ENCODE assay signal across 8 cellular contexts in genomic region chr4:162274354-162274753, GRCh38.
A peak's percentile ranks its signal among the peaks of the same experiment; 100 is the strongest.
DNase-seq lines count a peak whose midpoint lies in the region; ATAC-seq and TF ChIP-seq lines count a peak whose summit lies in the region.

No MANE protein-coding gene starts in this region.

- no peak for TF ChIP-seq CTCF in chondrocyte (IDR thresholded peaks at IDR 0.05)

- H3K4me3 Mint-ChIP-seq in chondrocyte (ENCODE audit: unreplicated experiment): no peak overlapping the region
- H3K4me3 Mint-ChIP-seq in natural killer cell treated with Interleukin-12 subunit alpha and Interleukin-12 subunit beta and Interleukin-15 and Interleukin-18, amount 100 ng/mL, for 72 hours: no peak overlapping the region

- H3K9me3 Mint-ChIP-seq in chondrocyte (ENCODE audit: low read depth): no peaks in the 10 kb centered on the region
- H3K9me3 Mint-ChIP-seq in natural killer cell treated with Interleukin-12 subunit alpha and Interleukin-12 subunit beta and Interleukin-15 and Interleukin-18, amount 100 ng/mL, for 72 hours: peaks cover 8% of the 10 kb centered on the region

- H3K4me1 Mint-ChIP-seq in chondrocyte (ENCODE audit: low read depth): no peaks in the 10 kb centered on the region
- H3K4me1 Mint-ChIP-seq in natural killer cell treated with Interleukin-12 subunit alpha and Interleukin-12 subunit beta and Interleukin-15 and Interleukin-18, amount 100 ng/mL, for 72 hours (ENCODE audit: low read depth in 2 of 2): no peaks in the 10 kb centered on the region

- ATAC-seq in GM19463 (IDR thresholded peaks at IDR 0.05; ENCODE audit: unreplicated experiment) (peak; percentile 87), HG03108 (IDR thresholded peaks at IDR 0.05; ENCODE audit: unreplicated experiment) (peak; percentile 82)
- ATAC-seq in natural killer cell treated with Interleukin-12 subunit alpha and Interleukin-12 subunit beta and Interleukin-15 and Interleukin-18, amount 100 ng/mL, for 72 hours: no peak
- ATAC-seq in stimulated activated naive CD8-positive, alpha-beta T cell treated with anti-CD3 and anti-CD28 coated beads, Interleukin-15, Interleukin-2, amounts not matched to agents 100 U/mL and 50 U/mL, for 24 hours: no peak

- no peak overlapping the region for H3K27ac Mint-ChIP-seq in chondrocyte (ENCODE audit: unreplicated experiment)
- H3K27ac Mint-ChIP-seq in natural killer cell treated with Interleukin-12 subunit alpha and Interleukin-12 subunit beta and Interleukin-15 and Interleukin-18, amount 100 ng/mL, for 72 hours: no peak overlapping the region

- DNase-seq in Caki2 (ENCODE audit: low read depth): peak; percentile 25
- DNase-seq in SIG-M5 treated with dmso at 0.1 percent for 504 hours (lab: John Stamatoyannopoulos, UW; ENCODE audit: unreplicated experiment): peak; percentile 73
- DNase-seq in chondrocyte (ENCODE audit: low spot score): no peak
- DNase-seq in natural killer cell treated with Interleukin-12 subunit alpha and Interleukin-12 subunit beta and Interleukin-15 and Interleukin-18, amount 100 ng/mL, for 72 hours (ENCODE audit: low spot score): no peak
- DNase-seq in stimulated activated CD4-positive, alpha-beta T cell treated with anti-CD3 and anti-CD28 coated beads, Interleukin-12 subunit alpha, Interleukin-12 subunit beta, amount 100 ng/mL, for 4 hours: no peak
- DNase-seq in stimulated activated naive CD8-positive, alpha-beta T cell treated with anti-CD3 and anti-CD28 coated beads, Interleukin-15, Interleukin-2, amounts not matched to agents 100 U/mL and 50 U/mL, for 24 hours: no peak

- no peaks in the 10 kb centered on the region for H3K36me3 Mint-ChIP-seq in chondrocyte (ENCODE audit: low read depth)
- H3K36me3 Mint-ChIP-seq in natural killer cell treated with Interleukin-12 subunit alpha and Interleukin-12 subunit beta and Interleukin-15 and Interleukin-18, amount 100 ng/mL, for 72 hours: no peaks in the 10 kb centered on the region

- no peaks in the 10 kb centered on the region for H3K27me3 Mint-ChIP-seq in chondrocyte (ENCODE audit: low read depth)
- H3K27me3 Mint-ChIP-seq in natural killer cell treated with Interleukin-12 subunit alpha and Interleukin-12 subunit beta and Interleukin-15 and Interleukin-18, amount 100 ng/mL, for 72 hours: no peaks in the 10 kb centered on the region

- in situ Hi-C loops in Caki2 (cut with HindIII; ENCODE audit: low pct_unique_long_range_greater_than_20kb, low sequenced_read_pairs): no loop called here

Comparison
In these comparisons a context has a peak if more than half of its experiments do, and no peak if none do; other contexts are left out.
1. DNase-seq: peak in Caki2 (single experiment) and SIG-M5 treated with dmso at 0.1 percent for 504 hours (single experiment); none in chondrocyte (single experiment), natural killer cell treated with Interleukin-12 subunit alpha and Interleukin-12 subunit beta and Interleukin-15 and Interleukin-18, amount 100 ng/mL, for 72 hours (single experiment), stimulated activated CD4-positive, alpha-beta T cell treated with anti-CD3 and anti-CD28 coated beads, Interleukin-12 subunit alpha, Interleukin-12 subunit beta, amount 100 ng/mL, for 4 hours (single experiment) and stimulated activated naive CD8-positive, alpha-beta T cell treated with anti-CD3 and anti-CD28 coated beads, Interleukin-15, Interleukin-2, amounts not matched to agents 100 U/mL and 50 U/mL, for 24 hours (single experiment).
2. ATAC-seq: peak in GM19463 (single experiment) and HG03108 (single experiment); none in natural killer cell treated with Interleukin-12 subunit alpha and Interleukin-12 subunit beta and Interleukin-15 and Interleukin-18, amount 100 ng/mL, for 72 hours (0 of 2) and stimulated activated naive CD8-positive, alpha-beta T cell treated with anti-CD3 and anti-CD28 coated beads, Interleukin-15, Interleukin-2, amounts not matched to agents 100 U/mL and 50 U/mL, for 24 hours (single experiment).